In the genomic region with DNA sequence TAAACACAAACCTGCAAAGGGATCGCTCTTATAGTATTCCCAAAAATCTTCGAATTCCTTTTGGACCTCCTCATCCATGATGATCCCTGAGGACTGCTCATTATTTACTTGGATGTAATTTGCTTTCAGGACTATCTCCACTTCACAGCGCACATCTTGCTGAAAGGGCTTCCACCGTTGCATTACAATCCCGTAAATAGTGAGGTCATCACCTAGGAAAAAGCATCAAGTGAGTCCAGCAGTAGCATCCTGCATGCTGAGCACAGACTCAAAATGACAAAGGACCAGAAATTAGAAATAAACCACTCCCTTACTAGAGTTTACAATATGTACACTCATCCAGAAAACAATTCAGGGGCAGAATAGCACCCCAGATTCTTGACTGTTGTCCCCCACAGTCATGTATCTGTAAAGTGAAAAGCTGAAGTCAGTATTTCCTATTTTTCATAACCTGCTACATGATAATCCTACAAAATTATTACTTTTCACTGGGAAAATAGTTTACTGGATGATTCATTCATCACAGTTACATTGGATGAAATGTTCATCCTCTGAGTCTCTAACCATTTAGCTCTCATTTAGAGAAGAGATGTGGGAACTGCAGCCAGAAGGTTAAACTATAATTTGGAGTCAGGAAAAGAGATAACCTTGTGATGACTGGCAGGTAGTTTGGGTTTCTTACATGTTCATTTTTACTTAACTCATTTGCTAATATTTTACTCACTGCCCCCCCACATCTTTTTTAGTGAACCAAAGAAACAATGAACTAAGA, we compare ENCODE assay signal across 17 cellular contexts. TPM values are rescaled to one million over a fixed set of nuclear protein-coding genes. Genes with fewer than 3 reads are reported as not detected.
DNase-seq lines count a peak whose midpoint lies in the region; TF ChIP-seq lines count a peak whose summit lies in the region.
"Had no signal": no experiment of that assay in that cellular context is flagged by ENCODE, and none has a peak within 500 bp of the region (broad histone marks: within the 10 kb centered on the region; RNA-seq: fewer than 3 reads in every experiment).

No MANE protein-coding gene starts in this region.

- BruUV-seq in MCF 10A (replicated peaks; lab: Mats Ljungman, UMichigan): no TSS peak

- intact Hi-C loops in MCF 10A (cut with micrococcal nuclease): no loop called here

- POLR2A ChIA-PET in MCF 10A (lab: Yijun Ruan, JAX): interaction anchor here (0.7 kb wide), 1 partner anchor 14 kb away, joined by 3 read pairs; no protein-coding TSS in a partner anchor

- no peaks in the 10 kb centered on the region for H3K9me3 Mint-ChIP-seq in MCF 10A (ENCODE audit: unreplicated experiment)

- DNase-seq in AG08396 (ENCODE audit: low spot score) (peak; percentile 8), EH (ENCODE audit: low read depth) (peak; percentile 15), NCI-H69 (lab: John Stamatoyannopoulos, UW) (peak; percentile 70), kidney glomerular epithelial cell (lab: John Stamatoyannopoulos, UW) (peak; percentile 43), MCF 10A (ENCODE audit: unreplicated experiment) (no peak), NOMO-1 treated with dmso at 0.1 percent for 144 hours (lab: John Stamatoyannopoulos, UW; ENCODE audit: unreplicated experiment) (no peak), nucleus accumbens (lab: John Stamatoyannopoulos, UW) (no peak), T-helper 2 cell (no peak)
- DNase-seq: DMS79, GOT3, MG63, NCI-H1092 treated with DMSO at 0.1 percent for 48 hours, NCI-H2081 treated with DMSO at 0.1 percent for 48 hours, NCI-H82, SHP77, SK-N-SH, T-helper 1 cell had no signal

- H3K36me3 Mint-ChIP-seq in MCF 10A (ENCODE audit: insufficient read depth, unreplicated experiment): peaks cover 71% of the 10 kb centered on the region

- H3K4me3 Mint-ChIP-seq in MCF 10A (ENCODE audit: unreplicated experiment): no peak overlapping the region

- CTCF ChIA-PET in MCF 10A (lab: Yijun Ruan, JAX): no interaction called here

- H3K27ac Mint-ChIP-seq in MCF 10A (ENCODE audit: low read depth, unreplicated experiment): no peak overlapping the region

- H3K4me1 Mint-ChIP-seq in MCF 10A (ENCODE audit: insufficient read depth, unreplicated experiment): no peaks in the 10 kb centered on the region

- no peaks in the 10 kb centered on the region for H3K27me3 Mint-ChIP-seq in MCF 10A (ENCODE audit: insufficient read depth, unreplicated experiment)

- TF ChIP-seq CTCF in MCF 10A (IDR thresholded peaks at IDR 0.05; ENCODE audit: unreplicated experiment): no peak

RNA-seq across cellular contexts. Expression of a gene that starts 17.2 kb away (rescaled TPM):
- 13.0 and 14.7 TPM in 2 replicates for total RNA-seq in MCF 10A (2022)

RNA-seq across cellular contexts. Expression of a gene that starts 23.8 kb away (rescaled TPM):
- 30.4 and 36.4 TPM in 2 replicates for total RNA-seq in MCF 10A (2022)

Comparison
In these comparisons a context has a peak if more than half of its experiments do, and no peak if none do; other contexts are left out.
1. DNase-seq: peak in AG08396 (single experiment), EH (single experiment), NCI-H69 (single experiment) and kidney glomerular epithelial cell (single experiment); none in MCF 10A (single experiment), NOMO-1 treated with dmso at 0.1 percent for 144 hours (single experiment), nucleus accumbens (0 of 56) and T-helper 2 cell (0 of 5).